12 cellular contexts compared by ENCODE assay signal in the genomic region with DNA sequence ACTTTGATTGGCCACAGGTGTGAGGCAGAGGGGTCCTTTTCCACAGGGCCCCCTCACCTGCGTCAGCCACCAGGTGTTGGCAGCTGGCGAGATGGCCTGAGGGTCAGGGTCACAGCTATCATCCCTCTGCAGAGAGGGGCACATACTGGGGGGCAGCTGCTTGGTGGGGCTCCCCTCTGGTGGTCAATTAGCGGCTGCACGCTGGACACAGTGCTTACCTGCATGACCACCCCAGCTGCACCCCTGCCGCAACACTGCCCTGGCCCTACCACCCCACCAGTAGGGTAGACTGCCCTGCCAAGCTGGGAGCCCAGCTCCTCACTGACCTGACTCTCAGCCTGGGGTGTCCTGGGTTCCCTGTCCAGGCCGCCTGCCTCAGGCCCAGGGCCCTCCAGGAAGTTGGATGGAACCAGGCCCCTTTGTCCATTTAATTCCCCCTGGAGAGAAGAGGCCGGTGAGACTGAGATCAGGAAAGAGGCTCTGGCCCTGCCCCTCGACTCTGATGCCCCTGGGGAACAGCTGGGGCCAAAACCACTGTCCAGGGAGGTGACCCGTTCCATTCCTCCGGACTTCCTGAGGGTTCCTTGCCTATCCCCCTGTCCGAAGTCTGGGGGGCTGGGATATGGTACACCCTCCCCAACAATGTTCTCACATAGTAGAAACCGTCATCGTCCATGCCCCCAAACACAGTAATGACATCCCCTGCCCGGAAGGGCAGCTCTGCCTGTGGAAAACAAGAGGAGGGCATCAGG. TPM values are rescaled to one million over a fixed set of nuclear protein-coding genes. Genes with fewer than 3 reads are reported as not detected.
DNase-seq lines count a peak whose midpoint lies in the region; ATAC-seq, FAIRE-seq and TF ChIP-seq lines count a peak whose summit lies in the region.
"Had no signal": no experiment of that assay in that cellular context is flagged by ENCODE, and none has a peak within 500 bp of the region (broad histone marks: within the 10 kb centered on the region; RNA-seq: fewer than 3 reads in every experiment).

No MANE protein-coding gene starts in this region.

- H3K27ac ChIP-seq in HepG2 (ENCODE audit: extremely low read length, insufficient read depth, low read length): no peak overlapping the region
- H3K27ac ChIP-seq in hepatocyte: no peak overlapping the region

- H3K27me3 ChIP-seq in HepG2 (ENCODE audit: control insufficient read depth in 1 of 2, insufficient read depth in 2 of 2, low read length in 2 of 2) (peaks cover 22 to 75% of the 10 kb centered on the region in 2 experiments; a peak in 4 of 5 replicates), hepatocyte (no peaks in the 10 kb centered on the region)

- H3K9ac ChIP-seq in HepG2 (ENCODE audit: insufficient read depth, low read depth, low read length): no peak overlapping the region

- BruUV-seq in HepG2 (replicated peaks; lab: Mats Ljungman, UMichigan): no TSS peak

- H3K4me1 ChIP-seq in HepG2 (ENCODE audit: insufficient read depth, low read length) (peaks cover 18% of the 10 kb centered on the region), hepatocyte (ENCODE audit: insufficient read depth) (no peaks in the 10 kb centered on the region)

- H3K36me3 ChIP-seq in HepG2 (replicated peaks in 1 of 2; ENCODE audit: control insufficient read depth in 1 of 2, insufficient read depth in 2 of 2, low read length in 2 of 2): no peaks in the 10 kb centered on the region
- H3K36me3 ChIP-seq in hepatocyte (replicated peaks; ENCODE audit: insufficient read depth, low read depth): no peaks in the 10 kb centered on the region

- H4K20me1 ChIP-seq in HepG2 (ENCODE audit: insufficient read depth, low read length) (no peaks in the 10 kb centered on the region), hepatocyte (ENCODE audit: insufficient read depth, poor library complexity, severe bottlenecking) (no peaks in the 10 kb centered on the region)

- CTCF ChIA-PET in HepG2 (lab: Yijun Ruan, JAX; ENCODE audit: low intra/inter-chr PET ratio, low total read pairs): interaction anchor here (3.1 kb wide), 1 partner anchor 143 kb away, joined by 22 read pairs; no protein-coding TSS in a partner anchor

- no peak overlapping the region for H3K4me2 ChIP-seq in HepG2 (ENCODE audit: low read depth, low read length)
- H3K4me2 ChIP-seq in hepatocyte: no peak overlapping the region

- H3K79me2 ChIP-seq in HepG2 (ENCODE audit: insufficient read depth, low read length) (no peaks in the 10 kb centered on the region), hepatocyte (no peaks in the 10 kb centered on the region)

- DNase-seq in left cardiac atrium (peak; percentile 13), left ventricle myocardium superior (no peak), T1000 (lab: John Stamatoyannopoulos, UW) (peak; percentile 3), HepG2 (ENCODE audit: low spot score) (no peak), hepatocyte (ENCODE audit: low spot score) (no peak), NOMO-1 (lab: John Stamatoyannopoulos, UW; ENCODE audit: unreplicated experiment in 2 of 2) (no peak)

- H3K4me3 ChIP-seq in HepG2 (replicated peaks in 1 of 3; ENCODE audit: insufficient read depth in 1 of 3, low read depth in 2 of 3, low read length in 3 of 3) (no peak overlapping the region), hepatocyte (no peak overlapping the region)

- TF ChIP-seq EP300 in HepG2 (IDR thresholded peaks at IDR 0.05; ENCODE audit: low read depth in 2 of 2, low read length in 2 of 2) (no peak), HepG2 (CRISPR knock-in tag; IDR thresholded peaks at IDR 0.05; ENCODE audit: borderline replicate concordance) (no peak)

- TF ChIP-seq CTCF in HepG2 (CRISPR knock-in tag; IDR thresholded peaks at IDR 0.05) (no peak), hepatocyte (IDR thresholded peaks at IDR 0.05; ENCODE audit: poor library complexity) (no peak)

- no peak for TF ChIP-seq POLR2A in HepG2 (IDR thresholded peaks at IDR 0.05; ENCODE audit: insufficient read depth in 1 of 2, low read depth in 2 of 2, low read length in 2 of 2)

- 43% methylated on average over 10 of the region's 14 CpGs for WGBS in HepG2 (ENCODE audit: low lambda C conversion rate)
- WGBS in hepatocyte (ENCODE audit: low lambda C conversion rate, missing lambda C conversion rate): 94% methylated on average over 14 of the region's 14 CpGs

- no peak for FAIRE-seq in HepG2 (lab: Jason Lieb, UNC)
- FAIRE-seq: endometrium had no signal

- TF ChIP-seq RAD21 in HepG2 (CRISPR knock-in tag; IDR thresholded peaks at IDR 0.05): no peak

- intact Hi-C loops in left cardiac atrium (cut with DNase I): no loop called here
- intact Hi-C loops in left ventricle myocardium superior (cut with micrococcal nuclease): no loop called here
- intact Hi-C loops in HepG2 (cut with micrococcal nuclease; ENCODE audit: unreplicated experiment): no loop called here

- in situ Hi-C loops in HepG2 (cut with HindIII; ENCODE audit: extremely low pct_ligation_motif_present, low pct_unique_long_range_greater_than_20kb): loop anchor here (5.0 kb wide), 1 partner anchor 142 kb away; no protein-coding TSS in a partner anchor

- no peaks in the 10 kb centered on the region for H3K9me3 ChIP-seq in HepG2 (ENCODE audit: low read length)
- H3K9me3 ChIP-seq in hepatocyte (ENCODE audit: low read depth): no peaks in the 10 kb centered on the region

- no peak for ATAC-seq in left cardiac atrium
- ATAC-seq in left ventricle myocardium superior: no peak
- ATAC-seq in HepG2: no peak
- ATAC-seq in HG03378 (IDR thresholded peaks at IDR 0.05; ENCODE audit: unreplicated experiment): no peak
- ATAC-seq in HG02759 (IDR thresholded peaks at IDR 0.05; ENCODE audit: unreplicated experiment): no peak

- POLR2A ChIA-PET in HepG2 (lab: Yijun Ruan, JAX): no interaction called here

- H2AFZ ChIP-seq in HepG2 (ENCODE audit: low read length) (no peak overlapping the region), hepatocyte (no peak overlapping the region)

- no peaks in the 10 kb centered on the region for H3K9me2 ChIP-seq in hepatocyte (replicated peaks; ENCODE audit: insufficient read depth)

RNA-seq across cellular contexts. Expression of gene TSPOAP1, which starts 23.7 kb away (rescaled TPM):
- 1 to 10 TPM; 8.8 to 9.0 TPM for total RNA-seq in left cardiac atrium
- total RNA-seq in left ventricle myocardium superior: 18.8 TPM
- not detected in 2 replicates for total RNA-seq in HepG2 (2016; rRNA removed; fragmentation: Illumina TruSeq; extraction: Trizol)
- not detected in 2 replicates for total RNA-seq in HepG2 (2016; cell fraction: cytosol; rRNA removed; fragmentation: Illumina TruSeq; extraction: Trizol; ENCODE audit: low read depth)
- total RNA-seq in HepG2 (2016; cell fraction: insoluble cytoplasmic fraction; rRNA removed; fragmentation: Illumina TruSeq; extraction: Trizol): not detected in 2 replicates
- not detected in 2 replicates for total RNA-seq in HepG2 (2016; cell fraction: membrane; rRNA removed; fragmentation: Illumina TruSeq; extraction: Trizol)
- not detected in 2 replicates for total RNA-seq in HepG2 (2016; cell fraction: nucleus; rRNA removed; fragmentation: Illumina TruSeq; extraction: Trizol)
- 0.25 TPM in 1 of 2 replicates, not detected in the other for polyA plus RNA-seq in HepG2 (2011; rRNA removed)
- polyA plus RNA-seq in HepG2 (2011; cell fraction: cytosol; rRNA removed): 0.03 TPM in 1 of 2 replicates, not detected in the other
- 0.09 and 0.50 TPM in 2 replicates for polyA plus RNA-seq in HepG2 (2011; cell fraction: nucleus; rRNA removed)
- polyA plus RNA-seq in HepG2 (2012): 0.03 TPM in 1 of 2 replicates, not detected in the other
- polyA plus RNA-seq in HepG2 (2016; cell fraction: cytosol; fragmentation: Illumina TruSeq; extraction: Trizol; ENCODE audit: low read depth): not detected in 2 replicates
- polyA plus RNA-seq in HepG2 (2016; cell fraction: insoluble cytoplasmic fraction; fragmentation: Illumina TruSeq; extraction: Trizol; ENCODE audit: low read depth): not detected in 2 replicates
- polyA plus RNA-seq in HepG2 (2016; cell fraction: membrane; fragmentation: Illumina TruSeq; extraction: Trizol; ENCODE audit: low read depth): not detected in 2 replicates
- polyA plus RNA-seq in HepG2 (2016; cell fraction: nucleus; fragmentation: Illumina TruSeq; extraction: Trizol; ENCODE audit: insufficient read depth, low read depth): not detected in 2 replicates
- 0.26 TPM in 1 of 2 replicates, not detected in the other for polyA minus RNA-seq in HepG2 (2011; rRNA and poly(A)+ RNA removed; ENCODE audit: low replicate concordance)
- polyA minus RNA-seq in HepG2 (2011; cell fraction: cytosol; rRNA and poly(A)+ RNA removed): not detected in 2 replicates
- polyA minus RNA-seq in HepG2 (2011; cell fraction: nucleus; rRNA and poly(A)+ RNA removed): under 0.01 TPM in 1 of 2 replicates, not detected in the other
- total RNA-seq in hepatocyte: 10.0 and 15.4 TPM in 2 replicates
- polyA plus RNA-seq in hepatocyte: 17.8 and 19.0 TPM in 2 replicates
- total RNA-seq: H4 had no signal

RNA-seq across cellular contexts. Expression of gene MPO, which starts 24.2 kb away (rescaled TPM):
- total RNA-seq in left cardiac atrium (under 1 TPM; 0.24 to 0.32 TPM), left ventricle myocardium superior (0.42 TPM), HepG2 (2016; rRNA removed; fragmentation: Illumina TruSeq; extraction: Trizol) (not detected in 2 replicates), hepatocyte (0.13 TPM in 1 of 2 replicates, not detected in the other)
- total RNA-seq in HepG2 (2016; cell fraction: cytosol; rRNA removed; fragmentation: Illumina TruSeq; extraction: Trizol; ENCODE audit: low read depth): not detected in 2 replicates
- not detected in 2 replicates for total RNA-seq in HepG2 (2016; cell fraction: insoluble cytoplasmic fraction; rRNA removed; fragmentation: Illumina TruSeq; extraction: Trizol)
- total RNA-seq in HepG2 (2016; cell fraction: membrane; rRNA removed; fragmentation: Illumina TruSeq; extraction: Trizol): not detected in 2 replicates
- not detected in 2 replicates for total RNA-seq in HepG2 (2016; cell fraction: nucleus; rRNA removed; fragmentation: Illumina TruSeq; extraction: Trizol)
- polyA plus RNA-seq in HepG2 (2011; rRNA removed) (not detected in 2 replicates), hepatocyte (not detected in 2 replicates)
- polyA plus RNA-seq in HepG2 (2011; cell fraction: cytosol; rRNA removed): not detected in 2 replicates
- polyA plus RNA-seq in HepG2 (2011; cell fraction: nucleus; rRNA removed): 0.06 and 0.09 TPM in 2 replicates
- not detected in 2 replicates for polyA plus RNA-seq in HepG2 (2012)
- polyA plus RNA-seq in HepG2 (2016; cell fraction: cytosol; fragmentation: Illumina TruSeq; extraction: Trizol; ENCODE audit: low read depth): not detected in 2 replicates
- not detected in 2 replicates for polyA plus RNA-seq in HepG2 (2016; cell fraction: insoluble cytoplasmic fraction; fragmentation: Illumina TruSeq; extraction: Trizol; ENCODE audit: low read depth)
- polyA plus RNA-seq in HepG2 (2016; cell fraction: membrane; fragmentation: Illumina TruSeq; extraction: Trizol; ENCODE audit: low read depth): not detected in 2 replicates
- polyA plus RNA-seq in HepG2 (2016; cell fraction: nucleus; fragmentation: Illumina TruSeq; extraction: Trizol; ENCODE audit: insufficient read depth, low read depth): not detected in 2 replicates
- not detected in 2 replicates for polyA minus RNA-seq in HepG2 (2011; rRNA and poly(A)+ RNA removed; ENCODE audit: low replicate concordance)
- polyA minus RNA-seq in HepG2 (2011; cell fraction: cytosol; rRNA and poly(A)+ RNA removed): not detected in 2 replicates
- not detected in 2 replicates for polyA minus RNA-seq in HepG2 (2011; cell fraction: nucleus; rRNA and poly(A)+ RNA removed)
- total RNA-seq: activated CD8-positive, alpha-beta memory T cell treated with anti-CD3 and anti-CD28 coated beads for 36 hours; H4 had no signal
- polyA plus RNA-seq: AG04450 had no signal

RNA-seq across cellular contexts. Expression of gene SUPT4H1, which starts 47.1 kb away (rescaled TPM):
- total RNA-seq in left cardiac atrium: 10 to 100 TPM; 49.4 to 60.6 TPM
- total RNA-seq in left ventricle myocardium superior: 62.2 TPM
- 155 and 252 TPM in 2 replicates for total RNA-seq in HepG2 (2016; rRNA removed; fragmentation: Illumina TruSeq; extraction: Trizol)
- 72.2 and 76.4 TPM in 2 replicates for total RNA-seq in HepG2 (2016; cell fraction: cytosol; rRNA removed; fragmentation: Illumina TruSeq; extraction: Trizol; ENCODE audit: low read depth)
- 169 and 290 TPM in 2 replicates for total RNA-seq in HepG2 (2016; cell fraction: insoluble cytoplasmic fraction; rRNA removed; fragmentation: Illumina TruSeq; extraction: Trizol)
- total RNA-seq in HepG2 (2016; cell fraction: membrane; rRNA removed; fragmentation: Illumina TruSeq; extraction: Trizol): 130 and 134 TPM in 2 replicates
- 74.4 and 75.7 TPM in 2 replicates for total RNA-seq in HepG2 (2016; cell fraction: nucleus; rRNA removed; fragmentation: Illumina TruSeq; extraction: Trizol)
- polyA plus RNA-seq in HepG2 (2011; rRNA removed): 231 and 244 TPM in 2 replicates
- polyA plus RNA-seq in HepG2 (2011; cell fraction: cytosol; rRNA removed): 148 and 229 TPM in 2 replicates
- 65.5 and 71.0 TPM in 2 replicates for polyA plus RNA-seq in HepG2 (2011; cell fraction: nucleus; rRNA removed)
- polyA plus RNA-seq in HepG2 (2012): 227 and 249 TPM in 2 replicates
- polyA plus RNA-seq in HepG2 (2016; cell fraction: cytosol; fragmentation: Illumina TruSeq; extraction: Trizol; ENCODE audit: low read depth): 105 and 107 TPM in 2 replicates
- polyA plus RNA-seq in HepG2 (2016; cell fraction: insoluble cytoplasmic fraction; fragmentation: Illumina TruSeq; extraction: Trizol; ENCODE audit: low read depth): 309 and 341 TPM in 2 replicates
- polyA plus RNA-seq in HepG2 (2016; cell fraction: membrane; fragmentation: Illumina TruSeq; extraction: Trizol; ENCODE audit: low read depth): 144 and 156 TPM in 2 replicates
- polyA plus RNA-seq in HepG2 (2016; cell fraction: nucleus; fragmentation: Illumina TruSeq; extraction: Trizol; ENCODE audit: insufficient read depth, low read depth): 164 and 191 TPM in 2 replicates
- 68.7 and 109 TPM in 2 replicates for polyA minus RNA-seq in HepG2 (2011; rRNA and poly(A)+ RNA removed; ENCODE audit: low replicate concordance)
- polyA minus RNA-seq in HepG2 (2011; cell fraction: cytosol; rRNA and poly(A)+ RNA removed): 45.1 and 56.8 TPM in 2 replicates
- polyA minus RNA-seq in HepG2 (2011; cell fraction: nucleus; rRNA and poly(A)+ RNA removed): 51.9 and 61.5 TPM in 2 replicates
- 54.5 and 62.1 TPM in 2 replicates for total RNA-seq in hepatocyte
- polyA plus RNA-seq in hepatocyte: 91.3 and 108 TPM in 2 replicates

Comparison
In these comparisons a context has a peak if more than half of its experiments do, and no peak if none do; other contexts are left out.
1. DNase-seq: peak in left cardiac atrium (single experiment) and T1000 (single experiment); none in left ventricle myocardium superior (single experiment), HepG2 (single experiment), hepatocyte (single experiment) and NOMO-1 (0 of 2).